In the genomic region with DNA sequence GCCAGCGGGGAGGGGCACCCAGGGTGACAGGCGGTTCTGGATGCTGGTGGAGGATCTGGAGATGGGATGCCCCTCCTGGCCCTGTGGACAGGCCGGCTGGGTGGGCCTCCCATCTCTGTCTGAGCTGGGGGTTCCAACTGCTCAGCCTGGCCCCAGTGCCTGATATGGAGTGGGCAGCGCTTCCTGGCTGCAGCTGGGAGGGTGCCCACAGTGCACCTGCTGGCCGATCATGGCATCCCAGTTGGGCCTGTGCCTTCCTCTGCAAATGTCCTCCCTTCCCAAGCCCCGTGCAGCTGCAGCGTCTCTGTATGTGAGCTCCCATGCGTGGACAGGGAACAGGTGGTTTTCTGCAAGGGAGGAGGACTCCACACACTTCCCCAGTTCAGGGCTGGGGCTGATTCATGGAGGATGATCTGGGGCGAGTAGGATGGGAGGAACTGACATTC, we compare ENCODE assay signal across 10 cellular contexts. TPM values are rescaled to one million over a fixed set of nuclear protein-coding genes. Genes with fewer than 3 reads are reported as not detected.
DNase-seq lines count a peak whose midpoint lies in the region; ATAC-seq and TF ChIP-seq lines count a peak whose summit lies in the region.
"Had no signal": no experiment of that assay in that cellular context is flagged by ENCODE, and none has a peak within 500 bp of the region (broad histone marks: within the 10 kb centered on the region; RNA-seq: fewer than 3 reads in every experiment).

No MANE protein-coding gene starts in this region.

- intact Hi-C loops in dorsolateral prefrontal cortex (cut with DNase I) (loop anchor here (5.0 to 10.0 kb wide), 3 partner anchors 35 to 317 kb away; partner anchors contain the start of gene CFAP410 (in 2 of the 2)), esophagus muscularis mucosa (cut with DNase I) (no loop called here)

- no peaks in the 10 kb centered on the region for H3K27me3 Mint-ChIP-seq in T-helper 1 cell treated with Interleukin-12 subunit alpha and Interleukin-12 subunit beta and Interleukin-4 antibody, amounts not matched to agents 30 μg/mL and 1 μg/mL, for 36 hours (ENCODE audit: low read depth)

- peak in 10 of 56 donors; percentile 9 to 37 (median 26) for TF ChIP-seq CTCF in dorsolateral prefrontal cortex (IDR thresholded peaks at IDR 0.05 in 54 of 56, conservative IDR thresholded peaks at IDR 0.05 in 2 of 56; ENCODE audit: low read depth in 1 of 56, partially characterized antibody in 56 of 56)
- TF ChIP-seq CTCF in esophagus muscularis mucosa (IDR thresholded peaks at IDR 0.05): no peak
- no peak for TF ChIP-seq CTCF in gastroesophageal sphincter (IDR thresholded peaks at IDR 0.05)

- no peak overlapping the region for H3K27ac Mint-ChIP-seq in T-helper 1 cell treated with Interleukin-12 subunit alpha and Interleukin-12 subunit beta and Interleukin-4 antibody, amounts not matched to agents 30 μg/mL and 1 μg/mL, for 36 hours

- H3K9me3 ChIP-seq in skeletal muscle satellite cell (replicated peaks; ENCODE audit: low read length) (no peaks in the 10 kb centered on the region), esophagus muscularis mucosa (no peaks in the 10 kb centered on the region), gastroesophageal sphincter (no peaks in the 10 kb centered on the region)

- 100% methylated on average over 2 of the region's 9 CpGs for WGBS in esophagus muscularis mucosa
- 83% methylated on average over 1 of the region's 9 CpGs; no CpG with 5 or more reads in 1 of the 2 donors for WGBS in gastroesophageal sphincter (ENCODE audit: low coverage in 1 of 2), 2 donors

- peak overlapping the region in 28 of 59 donors; percentile 3 to 87 (median 77) for H3K4me3 ChIP-seq in dorsolateral prefrontal cortex
- H3K4me3 ChIP-seq in skeletal muscle satellite cell (ENCODE audit: low read length): no peak overlapping the region
- H3K4me3 ChIP-seq in esophagus muscularis mucosa: no peak overlapping the region
- no peak overlapping the region for H3K4me3 ChIP-seq in gastroesophageal sphincter

- no peak for ATAC-seq in gastroesophageal sphincter

- TF ChIP-seq POLR2A in esophagus muscularis mucosa (IDR thresholded peaks at IDR 0.05; ENCODE audit: low read depth) (no peak), gastroesophageal sphincter (IDR thresholded peaks at IDR 0.05) (no peak)

- H3K9me3 Mint-ChIP-seq in T-helper 1 cell treated with Interleukin-12 subunit alpha and Interleukin-12 subunit beta and Interleukin-4 antibody, amounts not matched to agents 30 μg/mL and 1 μg/mL, for 36 hours: no peaks in the 10 kb centered on the region

- H3K4me2 ChIP-seq in skeletal muscle satellite cell (ENCODE audit: low read length): peak overlapping the region; percentile 99

- TF ChIP-seq EP300 in esophagus muscularis mucosa (IDR thresholded peaks at IDR 0.05) (no peak), gastroesophageal sphincter (IDR thresholded peaks at IDR 0.05) (no peak)

- H3K4me3 Mint-ChIP-seq in T-helper 1 cell treated with Interleukin-12 subunit alpha and Interleukin-12 subunit beta and Interleukin-4 antibody, amounts not matched to agents 30 μg/mL and 1 μg/mL, for 36 hours: peak overlapping the region; percentile 57

- peaks cover 8% of the 10 kb centered on the region for H3K36me3 ChIP-seq in skeletal muscle satellite cell (ENCODE audit: insufficient read depth, low read length)
- peaks cover 0 to 11% (median 6%) of the 10 kb centered on the region in 4 donors for H3K36me3 ChIP-seq in esophagus muscularis mucosa
- H3K36me3 ChIP-seq in gastroesophageal sphincter: peaks cover 0 to 10% of the 10 kb centered on the region in 2 donors

- H3K9ac ChIP-seq in skeletal muscle satellite cell (ENCODE audit: low read depth, low read length): no peak overlapping the region

- H3K4me1 ChIP-seq in skeletal muscle satellite cell (ENCODE audit: control insufficient read depth, insufficient read depth, low read length) (peaks cover 22% of the 10 kb centered on the region), esophagus muscularis mucosa (peaks cover 66 to 91% (median 81%) of the 10 kb centered on the region in 4 donors), gastroesophageal sphincter (peaks cover 0 to 88% (median 24%) of the 10 kb centered on the region in 3 donors)

- H3K36me3 Mint-ChIP-seq in T-helper 1 cell treated with Interleukin-12 subunit alpha and Interleukin-12 subunit beta and Interleukin-4 antibody, amounts not matched to agents 30 μg/mL and 1 μg/mL, for 36 hours (ENCODE audit: low read depth): peaks cover 8% of the 10 kb centered on the region

- peaks cover 38% of the 10 kb centered on the region for H3K4me1 Mint-ChIP-seq in T-helper 1 cell treated with Interleukin-12 subunit alpha and Interleukin-12 subunit beta and Interleukin-4 antibody, amounts not matched to agents 30 μg/mL and 1 μg/mL, for 36 hours (ENCODE audit: low read depth)

- DNase-seq in T-helper 1 cell (no peak), NCI-H2196 treated with DMSO at 0.1 percent for 48 hours (lab: John Stamatoyannopoulos, UW; ENCODE audit: unreplicated experiment) (peak; percentile 21), dorsolateral prefrontal cortex (peak in 3 of 10 donors; percentile 48 to 71 (median 64)), esophagus muscularis mucosa (ENCODE audit: extremely low spot score) (no peak), GOT3 (lab: John Stamatoyannopoulos, UW) (no peak)
- DNase-seq: NCI-H446 treated with DMSO at 0.1 percent for 48 hours had no signal

- H3K27ac ChIP-seq in dorsolateral prefrontal cortex (peak overlapping the region in 58 of 59 donors; percentile 29 to 97 (median 90)), esophagus muscularis mucosa (replicated peaks in 1 of 4) (peak overlapping the region in 1 of 4 donors; percentile 89), gastroesophageal sphincter (peak overlapping the region in 1 of 4 donors; percentile 91)

- H3K27me3 ChIP-seq in dorsolateral prefrontal cortex (no peaks in the 10 kb centered on the region), skeletal muscle satellite cell (ENCODE audit: control insufficient read depth, insufficient read depth, low read length) (no peaks in the 10 kb centered on the region), esophagus muscularis mucosa (peaks cover 0 to 2% (median 0%) of the 10 kb centered on the region in 4 donors), gastroesophageal sphincter (peaks cover 4% of the 10 kb centered on the region)

RNA-seq across cellular contexts. Expression of gene PFKL, which starts 2.1 kb away (rescaled TPM):
- 100 to 1,000 TPM; 102 to 205 (median 156) TPM for total RNA-seq in dorsolateral prefrontal cortex
- 154 and 193 TPM in 2 replicates for total RNA-seq in skeletal muscle satellite cell (2012; rRNA removed)
- total RNA-seq in esophagus muscularis mucosa: 100 to 1,000 TPM in 1 of 4 donors, 10 to 100 TPM in 3; 61.5 to 109 (median 83.4) TPM
- total RNA-seq in gastroesophageal sphincter: 100 to 1,000 TPM in 1 of 4 donors, 10 to 100 TPM in 3; 57.7 to 103 (median 72.1) TPM

RNA-seq across cellular contexts. Expression of gene AIRE, which starts 16.3 kb away (rescaled TPM):
- 1 to 10 TPM in 112 of 120 experiments, under 1 TPM in 8; 0.62 to 5.4 (median 2.0) TPM for total RNA-seq in dorsolateral prefrontal cortex
- 0.22 TPM in 1 of 2 replicates, not detected in the other for total RNA-seq in skeletal muscle satellite cell (2012; rRNA removed)
- not detected for total RNA-seq in esophagus muscularis mucosa
- not detected for total RNA-seq in gastroesophageal sphincter

RNA-seq across cellular contexts. Expression of gene CFAP410, which starts 37.2 kb away (rescaled TPM):
- total RNA-seq in dorsolateral prefrontal cortex (10 to 100 TPM; 23.3 to 59.4 (median 39.0) TPM), esophagus muscularis mucosa (10 to 100 TPM; 26.6 to 43.5 (median 32.3) TPM), gastroesophageal sphincter (10 to 100 TPM; 26.2 to 35.0 (median 30.2) TPM)
- total RNA-seq in skeletal muscle satellite cell (2012; rRNA removed): 5.1 and 8.5 TPM in 2 replicates

RNA-seq across cellular contexts. Expression of gene DNMT3L, which starts 40.3 kb away (rescaled TPM):
- total RNA-seq in dorsolateral prefrontal cortex (not detected), esophagus muscularis mucosa (not detected), gastroesophageal sphincter (not detected)
- not detected in 2 replicates for total RNA-seq in skeletal muscle satellite cell (2012; rRNA removed)
- total RNA-seq: mononuclear cell had no signal

RNA-seq across cellular contexts. Expression of gene TRPM2, which starts 51.4 kb away (rescaled TPM):
- total RNA-seq in dorsolateral prefrontal cortex (10 to 100 TPM; 29.8 to 83.7 (median 54.3) TPM), esophagus muscularis mucosa (1 to 10 TPM; 1.6 to 3.5 (median 2.7) TPM), gastroesophageal sphincter (1 to 10 TPM; 1.0 to 3.3 (median 3.1) TPM)
- total RNA-seq in skeletal muscle satellite cell (2012; rRNA removed): not detected in 2 replicates
